In the genomic region with DNA sequence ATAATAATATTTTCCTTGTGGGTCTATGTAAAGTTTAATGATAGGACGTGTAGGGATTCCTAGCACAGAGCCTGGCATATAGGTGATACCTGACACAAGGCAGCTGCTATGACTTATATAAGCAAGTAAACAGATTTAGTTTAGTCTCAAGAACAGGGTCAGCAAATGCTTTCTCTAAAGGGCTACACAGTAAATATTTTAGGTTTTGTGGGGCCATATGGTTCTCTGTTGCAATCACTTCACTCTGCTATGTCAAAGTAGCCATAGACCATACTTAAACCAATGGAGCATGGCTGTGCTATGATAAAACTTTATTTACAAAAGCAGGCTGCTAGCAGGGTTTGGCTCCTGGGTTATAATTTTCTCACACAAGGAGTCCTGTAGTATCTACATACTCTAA, we compare ENCODE assay signal across 18 cellular contexts.
DNase-seq lines count a peak whose midpoint lies in the region; TF ChIP-seq lines count a peak whose summit lies in the region.
"Had no signal": no experiment of that assay in that cellular context is flagged by ENCODE, and none has a peak within 500 bp of the region (broad histone marks: within the 10 kb centered on the region; RNA-seq: fewer than 3 reads in every experiment).

No MANE protein-coding gene starts in this region.

- peaks cover 6% of the 10 kb centered on the region for H3K9me3 Mint-ChIP-seq in dendritic cell treated with granulocyte-macrophage colony-stimulating factor and Interleukin-4, amounts not matched to agents 40 ng/mL and 50 ng/mL, for 4 days
- H3K9me3 Mint-ChIP-seq in progenitor cell of endocrine pancreas (ENCODE audit: low read depth): peaks cover 3% of the 10 kb centered on the region
- H3K9me3 Mint-ChIP-seq: HFFc6 had no signal

- H3K4me3 Mint-ChIP-seq in dendritic cell treated with granulocyte-macrophage colony-stimulating factor and Interleukin-4, amounts not matched to agents 40 ng/mL and 50 ng/mL, for 4 days: no peak overlapping the region
- H3K4me3 Mint-ChIP-seq in progenitor cell of endocrine pancreas (ENCODE audit: low read depth): no peak overlapping the region
- H3K4me3 Mint-ChIP-seq: CD4-positive, CD25-positive, alpha-beta regulatory T cell; CD8-positive, alpha-beta memory T cell; HFFc6; IgD-negative memory B cell had no signal

- DNase-seq in AG10803 (ENCODE audit: low read depth) (peak; percentile 22), fibroblast of villous mesenchyme (ENCODE audit: low read depth) (peak; percentile 97), T-helper 1 cell (no peak), islet precursor cell (no peak), progenitor cell of endocrine pancreas (ENCODE audit: low spot score, unreplicated experiment) (no peak), cardiac septum (ENCODE audit: low spot score) (no peak)
- DNase-seq: 8988T; BE2C; CD4-positive, CD25-positive, alpha-beta regulatory T cell; CD8-positive, alpha-beta memory T cell; COR-L47; DMS53; DND-41; GOT3; H7 had no signal

- H3K36me3 Mint-ChIP-seq in dendritic cell treated with granulocyte-macrophage colony-stimulating factor and Interleukin-4, amounts not matched to agents 40 ng/mL and 50 ng/mL, for 4 days (ENCODE audit: low read depth): no peaks in the 10 kb centered on the region
- H3K36me3 Mint-ChIP-seq in progenitor cell of endocrine pancreas (ENCODE audit: insufficient read depth): no peaks in the 10 kb centered on the region
- H3K36me3 Mint-ChIP-seq: CD4-positive, CD25-positive, alpha-beta regulatory T cell; CD8-positive, alpha-beta memory T cell; IgD-negative memory B cell had no signal

- no peak overlapping the region for H3K4me3 ChIP-seq in AG10803 (ENCODE audit: low read length)
- no peak overlapping the region for H3K4me3 ChIP-seq in fibroblast of villous mesenchyme (ENCODE audit: low read depth, low read length)

- intact Hi-C loops in dendritic cell treated with granulocyte-macrophage colony-stimulating factor and Interleukin-4, amounts not matched to agents 40 ng/mL and 50 ng/mL, for 4 days (cut with micrococcal nuclease): loop anchor here (10.0 kb wide), 1 partner anchor 50 kb away; no protein-coding TSS in a partner anchor
- intact Hi-C loops in cardiac septum (cut with DNase I): no loop called here

- TF ChIP-seq CTCF in AG10803 (conservative IDR thresholded peaks at IDR 0.05; ENCODE audit: low read length) (no peak), fibroblast of villous mesenchyme (IDR thresholded peaks at IDR 0.05; ENCODE audit: insufficient read depth, low read depth, low read length) (no peak), progenitor cell of endocrine pancreas (IDR thresholded peaks at IDR 0.05; ENCODE audit: unreplicated experiment) (no peak)

- H3K27me3 Mint-ChIP-seq in dendritic cell treated with granulocyte-macrophage colony-stimulating factor and Interleukin-4, amounts not matched to agents 40 ng/mL and 50 ng/mL, for 4 days: no peaks in the 10 kb centered on the region
- H3K27me3 Mint-ChIP-seq in progenitor cell of endocrine pancreas: peaks cover 86% of the 10 kb centered on the region
- H3K27me3 Mint-ChIP-seq: CD4-positive, CD25-positive, alpha-beta regulatory T cell; CD8-positive, alpha-beta memory T cell had no signal

- H3K4me1 Mint-ChIP-seq in dendritic cell treated with granulocyte-macrophage colony-stimulating factor and Interleukin-4, amounts not matched to agents 40 ng/mL and 50 ng/mL, for 4 days (ENCODE audit: low read depth): peaks cover 30% of the 10 kb centered on the region
- no peaks in the 10 kb centered on the region for H3K4me1 Mint-ChIP-seq in progenitor cell of endocrine pancreas (ENCODE audit: low read depth)
- H3K4me1 Mint-ChIP-seq: CD4-positive, CD25-positive, alpha-beta regulatory T cell; CD8-positive, alpha-beta memory T cell had no signal

- peak overlapping the region; percentile 16 for H3K27ac Mint-ChIP-seq in dendritic cell treated with granulocyte-macrophage colony-stimulating factor and Interleukin-4, amounts not matched to agents 40 ng/mL and 50 ng/mL, for 4 days
- H3K27ac Mint-ChIP-seq in progenitor cell of endocrine pancreas: no peak overlapping the region
- H3K27ac Mint-ChIP-seq: CD8-positive, alpha-beta memory T cell; HFFc6; IgD-negative memory B cell had no signal

Comparison
In these comparisons a context has a peak if more than half of its experiments do, and no peak if none do; other contexts are left out.
1. DNase-seq: peak in AG10803 (single experiment) and fibroblast of villous mesenchyme (single experiment); none in T-helper 1 cell (0 of 5), islet precursor cell (single experiment), progenitor cell of endocrine pancreas (single experiment) and cardiac septum (single experiment).